ENCODE assay signal across 1 cellular context in the genomic region with DNA sequence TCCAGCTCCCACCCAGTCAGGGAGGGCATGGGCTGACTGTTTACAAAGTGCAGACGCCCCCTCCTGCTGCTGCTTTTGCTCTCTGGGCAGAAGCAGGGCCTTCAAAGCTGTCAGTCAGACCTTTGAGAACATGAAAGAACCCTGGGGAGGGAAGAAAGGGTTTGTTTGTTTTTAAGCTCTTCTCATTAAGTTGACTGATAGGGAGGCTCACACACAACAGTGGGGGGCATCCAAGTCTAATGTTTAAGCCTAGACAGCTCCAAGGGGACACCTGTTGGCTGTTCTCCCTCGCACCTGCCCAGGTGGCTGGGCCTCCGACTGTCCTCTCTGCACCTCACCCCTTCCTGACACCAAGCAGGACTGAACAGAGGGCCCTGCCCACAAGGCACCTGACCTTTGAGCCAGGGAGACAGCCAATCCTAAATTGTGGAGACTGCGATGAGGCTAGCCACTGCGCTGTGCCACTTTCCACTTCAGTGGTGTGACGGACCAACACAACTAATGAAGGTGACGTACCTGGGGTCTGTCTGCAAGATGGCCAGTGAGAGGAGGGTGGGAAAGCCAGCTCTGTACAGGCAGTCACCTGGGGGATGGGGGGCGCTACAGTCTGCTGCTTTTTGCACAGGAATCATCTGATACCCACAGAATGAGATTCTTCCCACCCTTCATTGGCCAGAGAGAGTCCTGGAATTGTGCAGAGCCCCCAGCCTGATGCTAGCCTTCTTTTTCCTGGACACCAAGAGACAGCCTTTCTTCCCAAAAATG.
TF ChIP-seq lines count a peak whose summit lies in the region.

No MANE protein-coding gene starts in this region.

TF ChIP-seq in HEK293, 187 proteins besides CTCF, POLR2A, EP300 and RAD21 (continued from another document):
- TF ChIP-seq SCRT2 (tag by site-specific recombination; IDR thresholded peaks at IDR 0.05), result 0 out of 2 replicates have a peak, but pooled peaks have one; percentile 15
- no peak for TF ChIP-seq ZNF658 (tag by site-specific recombination; IDR thresholded peaks at IDR 0.05)
